ENCODE assay signal across 8 cellular contexts in the genomic region with DNA sequence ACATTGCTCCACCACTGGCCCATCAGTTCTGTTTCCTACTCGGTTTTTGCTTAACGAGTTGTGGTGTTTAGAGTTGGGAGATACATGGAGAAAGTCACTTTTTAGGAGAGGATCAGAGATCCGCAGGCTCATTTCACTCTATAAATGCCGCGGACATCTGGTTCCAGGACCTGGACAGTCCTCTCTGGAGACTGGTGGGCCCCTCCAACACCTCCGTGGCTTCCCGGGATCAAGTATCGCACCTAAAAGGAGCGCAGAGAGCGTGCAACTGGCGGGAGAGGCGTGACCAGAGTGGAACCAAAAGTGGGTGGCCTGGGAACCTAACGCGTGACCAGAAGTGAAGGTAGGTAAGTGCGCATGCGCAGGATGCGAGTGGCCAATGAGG. TPM values are rescaled to one million over a fixed set of nuclear protein-coding genes. Genes with fewer than 3 reads are reported as not detected.
A peak's percentile ranks its signal among the peaks of the same experiment; 100 is the strongest.
DNase-seq lines count a peak whose midpoint lies in the region; ATAC-seq and TF ChIP-seq lines count a peak whose summit lies in the region.

No MANE protein-coding gene starts in this region.

- TF ChIP-seq EP300 in Ishikawa (IDR thresholded peaks at IDR 0.05; ENCODE audit: borderline replicate concordance), result no peak

- no peak for TF ChIP-seq RAD21 in Ishikawa (IDR thresholded peaks at IDR 0.05; ENCODE audit: low read depth)

- peak overlapping the region; percentile 93 for H3K4me3 ChIP-seq in endodermal cell (ENCODE audit: low read length)
- H3K4me3 ChIP-seq in mononuclear cell (ENCODE audit: low read length), result peak overlapping the region; percentile 71

- H3K36me3 ChIP-seq in endodermal cell (ENCODE audit: control insufficient read depth, insufficient read depth, low read length), result peaks cover 9% of the 10 kb centered on the region

- peaks cover 4% of the 10 kb centered on the region for H3K9me3 Mint-ChIP-seq in endodermal cell

- peak; percentile 88 to 92 for DNase-seq in NCI-H524 (lab: John Stamatoyannopoulos, UW)
- no peak for DNase-seq in NCI-H524 treated with DMSO at 0.1 percent for 48 hours (lab: John Stamatoyannopoulos, UW)
- peak; percentile 79 for DNase-seq in T-helper 9 cell
- DNase-seq in endodermal cell, result no peak
- DNase-seq in stimulated activated CD8-positive, alpha-beta memory T cell treated with anti-CD3 and anti-CD28 coated beads, Interleukin-7, amount 100 ng/mL, for 4 hours (ENCODE audit: low read depth in 2 of 2), result peak; percentile 73 to 82

- TF ChIP-seq CTCF in endodermal cell (conservative IDR thresholded peaks at IDR 0.05), result no peak

- H3K36me3 Mint-ChIP-seq in endodermal cell (ENCODE audit: low read depth), result peaks cover 11% of the 10 kb centered on the region

- WGBS in endodermal cell (ENCODE audit: insufficient coverage in 1 of 2, insufficient read length in 1 of 2), 2 experiments, result 1% methylated on average over 16 of the region's 17 CpGs; no CpG with 5 or more reads in 1 of the 2 experiments

- peaks cover 46% of the 10 kb centered on the region for H3K4me1 Mint-ChIP-seq in endodermal cell

- H3K4me1 ChIP-seq in endodermal cell (ENCODE audit: control insufficient read depth, insufficient read depth, low read length) (no peaks in the 10 kb centered on the region), mononuclear cell (ENCODE audit: insufficient read depth, low read length) (peaks cover 37% of the 10 kb centered on the region)

- no peaks in the 10 kb centered on the region for H3K27me3 Mint-ChIP-seq in endodermal cell (ENCODE audit: insufficient read depth)

- peak; percentile 71 for ATAC-seq in GM21737 (IDR thresholded peaks at IDR 0.05; ENCODE audit: unreplicated experiment)

- H3K9me3 ChIP-seq in endodermal cell (ENCODE audit: control insufficient read depth, low read length), result no peaks in the 10 kb centered on the region
- no peaks in the 10 kb centered on the region for H3K9me3 ChIP-seq in mononuclear cell (ENCODE audit: low read depth, low read length)

- no peaks in the 10 kb centered on the region for H3K27me3 ChIP-seq in endodermal cell (ENCODE audit: control insufficient read depth, insufficient read depth, low read length, poor library complexity, severe bottlenecking)
- H3K27me3 ChIP-seq in mononuclear cell (ENCODE audit: insufficient read depth, low read length), result no peaks in the 10 kb centered on the region

- peak overlapping the region; percentile 85 for H3K9ac ChIP-seq in endodermal cell (ENCODE audit: extremely low read depth, low read length, poor library complexity, severe bottlenecking)

- no peak overlapping the region for H3K4me3 Mint-ChIP-seq in endodermal cell

- peak overlapping the region; percentile 95 for H3K27ac ChIP-seq in endodermal cell (ENCODE audit: low read depth, low read length)

- no peak overlapping the region for H3K27ac Mint-ChIP-seq in endodermal cell

TF ChIP-seq in Ishikawa, 13 proteins besides CTCF, POLR2A, EP300 and RAD21:
- no peak for TF ChIP-seq EGR1 (IDR thresholded peaks at IDR 0.05)
- TF ChIP-seq NFIC (IDR thresholded peaks at IDR 0.05), result no peak
- TF ChIP-seq, protein P1, sequence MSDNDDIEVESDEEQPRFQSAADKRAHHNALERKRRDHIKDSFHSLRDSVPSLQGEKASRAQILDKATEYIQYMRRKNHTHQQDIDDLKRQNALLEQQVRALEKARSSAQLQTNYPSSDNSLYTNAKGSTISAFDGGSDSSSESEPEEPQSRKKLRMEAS (IDR thresholded peaks at IDR 0.05), result peak; percentile 54
- TF ChIP-seq, protein P2, sequence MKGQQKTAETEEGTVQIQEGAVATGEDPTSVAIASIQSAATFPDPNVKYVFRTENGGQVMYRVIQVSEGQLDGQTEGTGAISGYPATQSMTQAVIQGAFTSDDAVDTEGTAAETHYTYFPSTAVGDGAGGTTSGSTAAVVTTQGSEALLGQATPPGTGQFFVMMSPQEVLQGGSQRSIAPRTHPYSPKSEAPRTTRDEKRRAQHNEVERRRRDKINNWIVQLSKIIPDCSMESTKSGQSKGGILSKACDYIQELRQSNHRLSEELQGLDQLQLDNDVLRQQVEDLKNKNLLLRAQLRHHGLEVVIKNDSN (IDR thresholded peaks at IDR 0.05), result peak; percentile 62
- TF ChIP-seq CREB1 (IDR thresholded peaks at IDR 0.05; ENCODE audit: low read depth), result no peak
- TF ChIP-seq ZBTB7A (IDR thresholded peaks at IDR 0.05; ENCODE audit: low read depth), result no peak
- no peak for TF ChIP-seq TCF12 (IDR thresholded peaks at IDR 0.05; ENCODE audit: low read depth)
- TF ChIP-seq YY1 (IDR thresholded peaks at IDR 0.05; ENCODE audit: low read depth), result no peak
- no peak for TF ChIP-seq FOXM1 (IDR thresholded peaks at IDR 0.05; ENCODE audit: borderline replicate concordance, low read depth)
- no peak for TF ChIP-seq CEBPB (IDR thresholded peaks at IDR 0.05)

RNA-seq across cellular contexts. Expression of a gene that starts 9.9 kb away (rescaled TPM):
- total RNA-seq in endodermal cell (1 to 10 TPM; 1.8 to 8.5 TPM), mononuclear cell (0.31 TPM)
- 4.4 TPM for polyA plus RNA-seq in endodermal cell (2013, experiment 1 of 2)
- 5.3 TPM for polyA plus RNA-seq in endodermal cell (2013, experiment 2 of 2)

Comparison
In these comparisons a context has a peak if more than half of its experiments do, and no peak if none do; other contexts are left out.
1. DNase-seq: peak in NCI-H524 (2 of 2), T-helper 9 cell (single experiment) and stimulated activated CD8-positive, alpha-beta memory T cell treated with anti-CD3 and anti-CD28 coated beads, Interleukin-7, amount 100 ng/mL, for 4 hours (2 of 2); none in NCI-H524 treated with DMSO at 0.1 percent for 48 hours (single experiment) and endodermal cell (single experiment).